ENCODE assay signal across 17 cellular contexts in genomic region chr17:41586863-41587495, GRCh38. TPM values are rescaled to one million over a fixed set of nuclear protein-coding genes. Genes with fewer than 3 reads are reported as not detected.
"Had no signal": no experiment of that assay in that cellular context is flagged by ENCODE, and none has a peak within 500 bp of the region (broad histone marks: within the 10 kb centered on the region; RNA-seq: fewer than 3 reads in every experiment).

KRT14 (minus strand) TSS chr17:41586895; CDS start chr17:41586834, 61 bp downstream.

- H3K9me3 Mint-ChIP-seq: activated CD4-positive, alpha-beta T cell treated with anti-CD3 and anti-CD28 coated beads, Interleukin-2, amount 10 ng/mL, durations not matched to agents 7 days and 5 days; activated naive CD4-positive, alpha-beta T cell treated with anti-CD3 and anti-CD28 coated beads, Interleukin-2, amount 50 U/mL, for 24 hours; activated T-helper 17 cell treated with anti-CD3 and anti-CD28 coated beads, Interleukin-2, amount 50 U/mL, for 72 hours; natural killer cell treated with Interleukin-12 subunit alpha and Interleukin-12 subunit beta and Interleukin-15 and Interleukin-18, amount 100 ng/mL, for 72 hours; stimulated activated naive CD8-positive, alpha-beta T cell treated with anti-CD3 and anti-CD28 coated beads, Interleukin-15, amount 100 ng/mL, for 72 hours had no signal

- H3K4me3 Mint-ChIP-seq: activated CD4-positive, alpha-beta T cell treated with anti-CD3 and anti-CD28 coated beads, Interleukin-2, amount 10 ng/mL, durations not matched to agents 7 days and 5 days; activated naive CD4-positive, alpha-beta T cell treated with anti-CD3 and anti-CD28 coated beads, Interleukin-2, amount 50 U/mL, for 24 hours; activated T-helper 17 cell treated with anti-CD3 and anti-CD28 coated beads, Interleukin-2, amount 50 U/mL, for 72 hours; natural killer cell treated with Interleukin-12 subunit alpha and Interleukin-12 subunit beta and Interleukin-15 and Interleukin-18, amount 100 ng/mL, for 72 hours; stimulated activated naive CD8-positive, alpha-beta T cell treated with anti-CD3 and anti-CD28 coated beads, Interleukin-15, amount 100 ng/mL, for 72 hours had no signal

- H3K9me3 ChIP-seq: body of pancreas, thoracic aorta had no signal

- H3K27ac ChIP-seq: body of pancreas, thoracic aorta had no signal

- H3K27ac Mint-ChIP-seq: activated CD4-positive, alpha-beta T cell treated with anti-CD3 and anti-CD28 coated beads, Interleukin-2, amount 10 ng/mL, durations not matched to agents 7 days and 5 days; activated naive CD4-positive, alpha-beta T cell treated with anti-CD3 and anti-CD28 coated beads, Interleukin-2, amount 50 U/mL, for 24 hours; activated T-helper 17 cell treated with anti-CD3 and anti-CD28 coated beads, Interleukin-2, amount 50 U/mL, for 72 hours; natural killer cell treated with Interleukin-12 subunit alpha and Interleukin-12 subunit beta and Interleukin-15 and Interleukin-18, amount 100 ng/mL, for 72 hours had no signal

- H3K4me3 ChIP-seq: body of pancreas, thoracic aorta had no signal

- H3K4me1 Mint-ChIP-seq: activated CD4-positive, alpha-beta T cell treated with anti-CD3 and anti-CD28 coated beads, Interleukin-2, amount 10 ng/mL, durations not matched to agents 7 days and 5 days; activated naive CD4-positive, alpha-beta T cell treated with anti-CD3 and anti-CD28 coated beads, Interleukin-2, amount 50 U/mL, for 24 hours; activated T-helper 17 cell treated with anti-CD3 and anti-CD28 coated beads, Interleukin-2, amount 50 U/mL, for 72 hours; stimulated activated naive CD8-positive, alpha-beta T cell treated with anti-CD3 and anti-CD28 coated beads, Interleukin-15, amount 100 ng/mL, for 72 hours had no signal

- H3K27me3 ChIP-seq: body of pancreas had no signal

- H3K36me3 Mint-ChIP-seq: activated naive CD4-positive, alpha-beta T cell treated with anti-CD3 and anti-CD28 coated beads, Interleukin-2, amount 50 U/mL, for 24 hours; natural killer cell treated with Interleukin-12 subunit alpha and Interleukin-12 subunit beta and Interleukin-15 and Interleukin-18, amount 100 ng/mL, for 72 hours had no signal

- H3K36me3 ChIP-seq: thoracic aorta had no signal

- H3K4me1 ChIP-seq: body of pancreas had no signal

- H3K27me3 Mint-ChIP-seq: activated CD4-positive, alpha-beta T cell treated with anti-CD3 and anti-CD28 coated beads, Interleukin-2, amount 10 ng/mL, durations not matched to agents 7 days and 5 days had no signal

- DNase-seq: activated CD4-positive, alpha-beta T cell treated with anti-CD3 and anti-CD28 coated beads, Interleukin-2, amount 10 ng/mL, durations not matched to agents 7 days and 5 days; activated T-cell treated with anti-CD3 and anti-CD28 coated beads for 4 hours; body of pancreas; effector memory CD4-positive, alpha-beta T cell; glutamatergic neuron; left cardiac atrium; stimulated activated CD4-positive, alpha-beta T cell treated with anti-CD3 and anti-CD28 coated beads, Interleukin-4, amount 100 ng/mL, for 4 hours; stimulated activated naive CD8-positive, alpha-beta T cell treated with anti-CD3 and anti-CD28 coated beads, Interleukin-15, amount 100 ng/mL, for 72 hours had no signal

RNA-seq across cellular contexts. Expression of gene KRT14, which starts in this region (rescaled TPM):
- total RNA-seq: activated CD4-positive, alpha-beta T cell treated with anti-CD3 and anti-CD28 coated beads, Interleukin-2, amount 10 ng/mL, durations not matched to agents 7 days and 5 days; activated CD8-positive, alpha-beta memory T cell treated with anti-CD3 and anti-CD28 coated beads for 36 hours; activated T-helper 17 cell treated with anti-CD3 and anti-CD28 coated beads, Interleukin-2, amount 50 U/mL, for 72 hours; epithelial cell of proximal tubule; lung microvascular endothelial cell; natural killer cell treated with Interleukin-12 subunit alpha and Interleukin-12 subunit beta and Interleukin-15 and Interleukin-18, amount 100 ng/mL, for 72 hours; osteocyte; SK-MEL-5 had no signal
